20 cellular contexts compared by ENCODE assay signal in genomic region chr6:21166754-21167153, GRCh38.
DNase-seq lines count a peak whose midpoint lies in the region; ATAC-seq and TF ChIP-seq lines count a peak whose summit lies in the region.
"Had no signal": no experiment of that assay in that cellular context is flagged by ENCODE, and none has a peak within 500 bp of the region (broad histone marks: within the 10 kb centered on the region; RNA-seq: fewer than 3 reads in every experiment).

No MANE protein-coding gene starts in this region.

- H3K4me1 ChIP-seq in BE2C = peaks cover 16% of the 10 kb centered on the region
- H3K4me1 ChIP-seq: thyroid gland had no signal

- no peaks in the 10 kb centered on the region for H3K9me3 Mint-ChIP-seq in activated naive CD8-positive, alpha-beta T cell treated with anti-CD3 and anti-CD28 coated beads, Interleukin-2, amount 50 U/mL, for 24 hours
- H3K9me3 Mint-ChIP-seq: activated naive CD4-positive, alpha-beta T cell treated with anti-CD3 and anti-CD28 coated beads for 36 hours; CD8-positive, alpha-beta T cell had no signal

- TF ChIP-seq CTCF in BE2C (IDR thresholded peaks at IDR 0.05; ENCODE audit: low read depth, low read length) = no peak

- no peaks in the 10 kb centered on the region for H3K27me3 Mint-ChIP-seq in activated naive CD8-positive, alpha-beta T cell treated with anti-CD3 and anti-CD28 coated beads, Interleukin-2, amount 50 U/mL, for 24 hours
- H3K27me3 Mint-ChIP-seq: activated CD4-positive, alpha-beta T cell treated with anti-CD3 and anti-CD28 coated beads for 36 hours had no signal

- H3K4me1 Mint-ChIP-seq in activated naive CD8-positive, alpha-beta T cell treated with anti-CD3 and anti-CD28 coated beads, Interleukin-2, amount 50 U/mL, for 24 hours = peaks cover 25% of the 10 kb centered on the region

- peak; percentile 17 for DNase-seq in BE2C
- no peak for DNase-seq in hippocampal formation (lab: John Stamatoyannopoulos, UW)
- no peak for DNase-seq in activated naive CD8-positive, alpha-beta T cell treated with anti-CD3 and anti-CD28 coated beads, Interleukin-2, amount 50 U/mL, for 24 hours
- no peak for DNase-seq in NCI-H2029 treated with DMSO at 0.1 percent for 48 hours (lab: John Stamatoyannopoulos, UW)
- DNase-seq: activated CD4-positive, alpha-beta T cell treated with anti-CD3 and anti-CD28 coated beads for 36 hours; activated CD8-positive, alpha-beta memory T cell treated with anti-CD3 and anti-CD28 coated beads, Interleukin-2, amount 50 U/mL, for 4 hours; activated naive CD4-positive, alpha-beta T cell treated with anti-CD3 and anti-CD28 coated beads for 36 hours; brain microvascular endothelial cell; CD8-positive, alpha-beta T cell; GDM1; heart right ventricle; midbrain; NCI-H187 treated with DMSO at 0.1 percent for 48 hours; stimulated activated CD4-positive, alpha-beta T cell treated with anti-CD3 and anti-CD28 coated beads, Interleukin-4, amount 100 ng/mL, for 1 hour; T-helper 9 cell; thyroid gland had no signal

- H3K9me3 ChIP-seq in BE2C = no peaks in the 10 kb centered on the region
- H3K9me3 ChIP-seq: heart right ventricle, thyroid gland had no signal

- no peaks in the 10 kb centered on the region for H3K27me3 ChIP-seq in BE2C
- H3K27me3 ChIP-seq: brain microvascular endothelial cell, heart right ventricle, thyroid gland had no signal

- H3K4me3 Mint-ChIP-seq in activated naive CD8-positive, alpha-beta T cell treated with anti-CD3 and anti-CD28 coated beads, Interleukin-2, amount 50 U/mL, for 24 hours = no peak overlapping the region
- H3K4me3 Mint-ChIP-seq: activated CD4-positive, alpha-beta T cell treated with anti-CD3 and anti-CD28 coated beads for 36 hours; activated naive CD4-positive, alpha-beta T cell treated with anti-CD3 and anti-CD28 coated beads for 36 hours; CD8-positive, alpha-beta T cell had no signal

- H3K27ac Mint-ChIP-seq in activated naive CD8-positive, alpha-beta T cell treated with anti-CD3 and anti-CD28 coated beads, Interleukin-2, amount 50 U/mL, for 24 hours = no peak overlapping the region
- H3K27ac Mint-ChIP-seq: activated CD4-positive, alpha-beta T cell treated with anti-CD3 and anti-CD28 coated beads for 36 hours; activated naive CD4-positive, alpha-beta T cell treated with anti-CD3 and anti-CD28 coated beads for 36 hours; CD8-positive, alpha-beta T cell had no signal

- peaks cover 3% of the 10 kb centered on the region for H3K36me3 Mint-ChIP-seq in activated naive CD8-positive, alpha-beta T cell treated with anti-CD3 and anti-CD28 coated beads, Interleukin-2, amount 50 U/mL, for 24 hours (ENCODE audit: low read depth)

- no peaks in the 10 kb centered on the region for H3K36me3 ChIP-seq in BE2C
- H3K36me3 ChIP-seq: brain microvascular endothelial cell, heart right ventricle, thyroid gland had no signal

- H3K4me3 ChIP-seq in BE2C (ENCODE audit: low read depth, low read length) = no peak overlapping the region
- H3K4me3 ChIP-seq: heart right ventricle, thyroid gland had no signal

- ATAC-seq in GM19025 (IDR thresholded peaks at IDR 0.05; ENCODE audit: low read depth, unreplicated experiment) (peak; percentile 63), HG02623 (IDR thresholded peaks at IDR 0.05; ENCODE audit: unreplicated experiment) (peak; percentile 60), HG03457 (IDR thresholded peaks at IDR 0.05; ENCODE audit: unreplicated experiment) (peak; percentile 50), HG02970 (IDR thresholded peaks at IDR 0.05; ENCODE audit: low FRiP score, unreplicated experiment) (no peak)
- no peak for ATAC-seq in activated naive CD8-positive, alpha-beta T cell treated with anti-CD3 and anti-CD28 coated beads, Interleukin-2, amount 50 U/mL, for 24 hours
- ATAC-seq: activated CD4-positive, alpha-beta T cell treated with anti-CD3 and anti-CD28 coated beads for 36 hours; CD8-positive, alpha-beta T cell had no signal

Comparison
In these comparisons a context has a peak if more than half of its experiments do, and no peak if none do; other contexts are left out.
1. ATAC-seq: peak in GM19025 (single experiment), HG02623 (single experiment) and HG03457 (single experiment); none in activated naive CD8-positive, alpha-beta T cell treated with anti-CD3 and anti-CD28 coated beads, Interleukin-2, amount 50 U/mL, for 24 hours (single experiment) and HG02970 (single experiment).